In genomic region chr6:27866370-27867050, GRCh38 we compare ENCODE assay signal across 8 cellular contexts. TPM values are rescaled to one million over a fixed set of nuclear protein-coding genes. Genes with fewer than 3 reads are reported as not detected.
A peak's percentile ranks its signal among the peaks of the same experiment; 100 is the strongest.
DNase-seq lines count a peak whose midpoint lies in the region; ATAC-seq and TF ChIP-seq lines count a peak whose summit lies in the region.

No MANE protein-coding gene starts in this region.

- peak overlapping the region; percentile 83 for H3K4me2 ChIP-seq in Karpas-422 (ENCODE audit: low read depth, low read length, poor library complexity, severe bottlenecking)

- H3K4me3 ChIP-seq in Karpas-422 (ENCODE audit: low read length) (peak overlapping the region; percentile 66), cardiac fibroblast (replicated peaks in 1 of 2; ENCODE audit: low read depth in 2 of 2, low read length in 2 of 2) (peak overlapping the region; percentile 57 to 73)

- H2AFZ ChIP-seq in Karpas-422 (ENCODE audit: low read length) = peak overlapping the region; percentile 62; the same call in 1 of the 2 replicates

- peak; percentile 45 for ATAC-seq in Right ventricle myocardium superior (ENCODE audit: poor library complexity)
- no peak for ATAC-seq in GM19395 (IDR thresholded peaks at IDR 0.05; ENCODE audit: unreplicated experiment)

- H3K27me3 ChIP-seq in Karpas-422 (ENCODE audit: low read length) = no peaks in the 10 kb centered on the region

- H4K20me1 ChIP-seq in Karpas-422 (ENCODE audit: insufficient read depth, low read depth, low read length) = no peaks in the 10 kb centered on the region

- H3K4me1 ChIP-seq in Karpas-422 (ENCODE audit: low read length) = peaks cover 40% of the 10 kb centered on the region

- H3K9me3 ChIP-seq in Karpas-422 (ENCODE audit: low read length) = no peaks in the 10 kb centered on the region

- H3K36me3 ChIP-seq in Karpas-422 (ENCODE audit: insufficient read depth, low read length) = no peaks in the 10 kb centered on the region

- H3K27ac ChIP-seq in Karpas-422 (ENCODE audit: low read length) = peak overlapping the region; percentile 78

- intact Hi-C loops in Right ventricle myocardium superior (cut with DNase I) (no loop called here), cardiac septum (cut with DNase I) (loop anchor here (2.0 to 10.0 kb wide), 2 partner anchors 28 to 1272 kb away; partner anchors contain the start of gene ABT1)

- DNase-seq in Right ventricle myocardium superior (no peak), cardiac septum (ENCODE audit: low spot score) (no peak), Karpas-422 (peak; percentile 87), SKM-1 (lab: John Stamatoyannopoulos, UW; ENCODE audit: unreplicated experiment) (peak; percentile 74), cardiac fibroblast (ENCODE audit: low read depth in 2 of 2) (peak; percentile 74 to 86), kidney glomerular epithelial cell (lab: John Stamatoyannopoulos, UW) (peak; percentile 69)
- DNase-seq in stimulated activated CD8-positive, alpha-beta memory T cell treated with anti-CD3 and anti-CD28 coated beads, Interleukin-12 subunit alpha, Interleukin-12 subunit beta, amount 100 ng/mL, for 4 hours (ENCODE audit: low read depth) = peak; percentile 15

- no peak for TF ChIP-seq CTCF in cardiac fibroblast (IDR thresholded peaks at IDR 0.05; ENCODE audit: low read depth, low read length)

- peak overlapping the region; percentile 75 for H3K9ac ChIP-seq in Karpas-422 (ENCODE audit: low read length)

- no peaks in the 10 kb centered on the region for H3K9me2 ChIP-seq in Karpas-422 (replicated peaks; ENCODE audit: insufficient read depth, low read length)

- no peaks in the 10 kb centered on the region for H3K79me2 ChIP-seq in Karpas-422 (ENCODE audit: low read length)

RNA-seq across cellular contexts. Expression of gene OR2B2, which starts 45.7 kb away (rescaled TPM):
- total RNA-seq in Right ventricle myocardium superior = not detected
- total RNA-seq in cardiac septum = not detected
- not detected in 2 replicates for total RNA-seq in Karpas-422 (2014; rRNA removed; shearing (Covaris generic); ENCODE audit: low replicate concordance)

Comparison
In these comparisons a context has a peak if more than half of its experiments do, and no peak if none do; other contexts are left out.
1. DNase-seq: peak in Karpas-422 (single experiment), SKM-1 (single experiment), cardiac fibroblast (2 of 2), kidney glomerular epithelial cell (single experiment) and stimulated activated CD8-positive, alpha-beta memory T cell treated with anti-CD3 and anti-CD28 coated beads, Interleukin-12 subunit alpha, Interleukin-12 subunit beta, amount 100 ng/mL, for 4 hours (single experiment); none in Right ventricle myocardium superior (single experiment) and cardiac septum (single experiment).